ENCODE assay signal across 8 cellular contexts in the genomic region with DNA sequence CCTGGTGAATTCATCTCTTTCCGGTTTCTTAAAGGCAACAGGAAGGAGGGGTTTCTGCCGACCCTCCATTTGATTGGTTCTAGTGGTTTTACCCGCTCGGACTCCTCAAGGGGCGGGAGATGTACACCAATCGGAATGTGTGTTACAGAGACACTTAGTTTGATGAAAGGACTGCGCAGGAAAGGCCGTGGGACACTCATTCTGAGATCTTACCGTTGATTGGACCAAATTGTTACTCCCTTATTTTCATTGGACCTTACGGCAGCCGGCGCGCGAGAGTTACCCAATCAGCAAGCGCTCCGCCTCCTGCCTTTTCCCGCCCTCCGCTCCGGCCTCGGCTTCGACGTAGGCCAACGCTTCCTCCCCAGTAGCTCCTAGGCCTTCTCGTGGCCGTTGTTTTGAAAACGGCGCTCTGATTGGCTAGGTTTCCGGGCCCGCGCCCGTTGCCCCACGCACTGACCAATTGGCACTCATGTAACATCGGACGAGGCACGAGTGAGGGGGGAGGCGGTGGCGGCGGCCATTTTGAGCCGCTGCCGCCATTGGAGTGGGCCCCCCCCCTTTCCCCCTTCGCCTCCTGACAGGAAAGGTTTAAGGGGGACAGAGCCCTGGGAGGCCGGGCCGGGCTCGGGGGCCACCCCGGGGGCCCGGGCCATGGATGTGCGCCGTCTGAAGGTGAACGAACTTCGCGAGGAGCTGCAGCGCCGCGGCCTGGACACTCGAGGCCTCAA. TPM values are rescaled to one million over a fixed set of nuclear protein-coding genes. Genes with fewer than 3 reads are reported as not detected.
A peak's percentile ranks its signal among the peaks of the same experiment; 100 is the strongest.
DNase-seq lines count a peak whose midpoint lies in the region; ATAC-seq, FAIRE-seq and TF ChIP-seq lines count a peak whose summit lies in the region.

Gene HNRNPUL1, plus strand, starts transcription at position 523 of the 731 bp plus-strand sequence. Its CDS starts 132 bp downstream, at position 655.

- peak; percentile 99 for FAIRE-seq in pancreas (lab: Jason Lieb, UNC)

- H3K9ac ChIP-seq in adipocyte (ENCODE audit: low read length): peak within 1 kb of the TSS; percentile 99

- TF ChIP-seq CTCF in GM12874 (IDR thresholded peaks at IDR 0.05; ENCODE audit: insufficient read depth, low read depth, low read length) (peak; percentile 39; the same call in 1 of the 2 replicates), pancreas (IDR thresholded peaks at IDR 0.05) (no peak), tibial artery (IDR thresholded peaks at IDR 0.05) (peak; percentile 23 to 31)

- H3K36me3 ChIP-seq in adipocyte (ENCODE audit: control insufficient read depth, insufficient read depth, low read length, severe bottlenecking) (peaks cover 25% of the 10 kb centered on the region), pancreas (peaks cover 0 to 9% (median 4%) of the 10 kb centered on the region in 3 donors), tibial artery (peaks cover 19 to 37% (median 20%) of the 10 kb centered on the region in 3 donors)

- H3K9me3 ChIP-seq in adipocyte (ENCODE audit: control insufficient read depth, low read length) (no peaks in the 10 kb centered on the region), pancreas (no peaks in the 10 kb centered on the region), tibial artery (no peaks in the 10 kb centered on the region)

- H3K4me1 ChIP-seq in adipocyte (ENCODE audit: control insufficient read depth, insufficient read depth, low read length) (peaks cover 32% of the 10 kb centered on the region), pancreas (peaks cover 9 to 17% (median 14%) of the 10 kb centered on the region in 3 donors), tibial artery (peaks cover 0 to 32% (median 30%) of the 10 kb centered on the region in 4 donors)

- intact Hi-C loops in Right ventricle myocardium superior (cut with DNase I): loop anchor here (5.0 kb wide), 1 partner anchor 33 kb away; no protein-coding TSS in a partner anchor
- intact Hi-C loops in pancreas (cut with DNase I): no loop called here
- intact Hi-C loops in tibial artery (cut with DNase I; ENCODE audit: low total_unique reads): loop anchor here (1.0 to 5.0 kb wide), 3 partner anchors 37 to 58 kb away; no protein-coding TSS in a partner anchor

- H3K27ac ChIP-seq in pancreas: peak within 1 kb of the TSS; percentile 98 to 100 (median 99)
- peak within 1 kb of the TSS; percentile 97 to 98 for H3K27ac ChIP-seq in tibial artery

- ATAC-seq in HG02798 (IDR thresholded peaks at IDR 0.05; ENCODE audit: poor library complexity, unreplicated experiment): peak; percentile 80
- peak; percentile 83 for ATAC-seq in Right ventricle myocardium superior (ENCODE audit: poor library complexity)
- ATAC-seq in pancreas: peak; percentile 73 to 87 (median 78)

- H3K27me3 ChIP-seq in adipocyte (replicated peaks; ENCODE audit: control insufficient read depth, insufficient read depth, low read length): no peaks in the 10 kb centered on the region
- no peaks in the 10 kb centered on the region for H3K27me3 ChIP-seq in pancreas
- H3K27me3 ChIP-seq in tibial artery: no peaks in the 10 kb centered on the region

- peak; percentile 99 for DNase-seq in NCI-H1436 (lab: John Stamatoyannopoulos, UW)
- peak; percentile 99 for DNase-seq in T follicular helper cell (ENCODE audit: low read depth)
- peak; percentile 100 for DNase-seq in adipocyte (ENCODE audit: low read depth)
- DNase-seq in Right ventricle myocardium superior: peak; percentile 99
- DNase-seq in pancreas: peak; percentile 98 to 99 (median 99)
- DNase-seq in tibial artery: peak; percentile 99 to 100

- WGBS in pancreas, 2 donors: 0% methylated on average over 55 of the region's 55 CpGs

- peak within 1 kb of the TSS; percentile 89 for H3K4me3 ChIP-seq in adipocyte (ENCODE audit: low read length)
- peak within 1 kb of the TSS; percentile 91 to 96 (median 94) for H3K4me3 ChIP-seq in pancreas
- peak within 1 kb of the TSS; percentile 89 to 93 for H3K4me3 ChIP-seq in tibial artery

RNA-seq across cellular contexts. Expression of gene HNRNPUL1, which starts in this region (rescaled TPM):
- total RNA-seq in Right ventricle myocardium superior: 114 TPM
- total RNA-seq in pancreas: 100 to 1,000 TPM in 1 of 6 donors, 10 to 100 TPM in 5; 74.0 to 101 (median 83.8) TPM
- 10 to 100 TPM; 49.2 to 63.1 TPM for polyA plus RNA-seq in pancreas

Comparison
In these comparisons a context has a peak if more than half of its experiments do, and no peak if none do; other contexts are left out.
1. Peak in every context shown above with its lines: DNase-seq, ATAC-seq, H3K4me3 ChIP-seq and H3K27ac ChIP-seq.
2. CTCF ChIP-seq: peak in GM12874 (single experiment) and tibial artery (2 of 2); none in pancreas (0 of 4).
3. intact Hi-C loops: an anchor here in Right ventricle myocardium superior (5.0 kb wide) and tibial artery (1.0 to 5.0 kb wide); none called in pancreas.